Comparison of ENCODE assay signal across 8 cellular contexts in the genomic region with DNA sequence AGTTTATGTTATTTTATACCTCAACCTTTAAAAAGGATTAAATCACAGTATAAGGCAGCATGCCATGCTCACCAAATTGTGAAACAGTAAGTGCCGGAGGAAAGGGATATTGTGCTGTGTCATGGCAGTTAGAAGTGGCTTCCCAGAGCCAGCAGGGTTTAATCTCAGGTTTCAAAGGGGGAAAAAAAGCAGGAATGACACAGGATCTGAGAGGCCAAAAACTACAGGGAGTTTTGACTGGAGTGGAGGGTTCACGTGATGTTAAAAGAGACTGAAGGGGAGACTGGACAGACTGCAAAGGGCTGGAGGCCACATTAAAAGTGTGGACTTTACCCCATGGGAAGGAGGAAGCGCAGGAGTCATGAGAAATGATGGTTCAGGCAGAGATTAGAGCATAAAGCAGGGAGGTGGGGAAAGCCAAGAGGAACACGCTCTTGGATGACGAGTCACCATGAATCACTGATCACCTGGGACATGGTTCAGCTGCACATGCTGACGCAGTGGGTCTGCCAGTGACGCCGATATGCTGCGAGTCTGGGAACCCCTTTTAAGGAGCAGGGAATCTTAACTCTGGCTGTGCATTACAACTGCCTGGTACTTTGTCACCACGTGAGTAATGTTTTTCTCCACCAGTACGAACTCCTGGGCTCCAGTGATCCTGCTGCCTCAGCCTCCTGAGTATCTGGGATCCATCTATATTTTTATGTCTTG. TPM values are rescaled to one million over a fixed set of nuclear protein-coding genes. Genes with fewer than 3 reads are reported as not detected.
DNase-seq lines count a peak whose midpoint lies in the region; ATAC-seq, FAIRE-seq and TF ChIP-seq lines count a peak whose summit lies in the region.

No MANE protein-coding gene starts in this region.

- no peak for TF ChIP-seq POLR2A in spleen (IDR thresholded peaks at IDR 0.05)

- H3K9me3 ChIP-seq in keratinocyte (ENCODE audit: control insufficient read depth, low read depth, low read length) (no peaks in the 10 kb centered on the region), spleen (no peaks in the 10 kb centered on the region)

- peak overlapping the region; percentile 22 for H2AFZ ChIP-seq in keratinocyte (ENCODE audit: control insufficient read depth, low read length)

- TF ChIP-seq CTCF in brain (conservative IDR thresholded peaks at IDR 0.05) (no peak), keratinocyte (optimal IDR thresholded peaks at IDR 0.05 in 1 of 3, IDR thresholded peaks at IDR 0.05 in 1 of 3, conservative IDR thresholded peaks at IDR 0.05 in 1 of 3; ENCODE audit: extremely low read depth in 1 of 3, insufficient read depth in 2 of 3, low read length in 3 of 3) (no peak), spleen (IDR thresholded peaks at IDR 0.05 in 8 of 11, conservative IDR thresholded peaks at IDR 0.05 in 3 of 11) (no peak)

- peaks cover 53% of the 10 kb centered on the region for H3K4me1 ChIP-seq in keratinocyte (ENCODE audit: control insufficient read depth, extremely low read depth, insufficient read depth, low read length)
- H3K4me1 ChIP-seq in spleen: peaks cover 18 to 61% (median 32%) of the 10 kb centered on the region in 6 donors

- H3K4me3 Mint-ChIP-seq in brain: peak overlapping the region; percentile 41 to 72 (median 68)

- peak overlapping the region; percentile 81 for H3K4me2 ChIP-seq in keratinocyte (ENCODE audit: control insufficient read depth, extremely low read depth, insufficient read depth, low read depth, low read length)

- no peaks in the 10 kb centered on the region for H3K27me3 ChIP-seq in keratinocyte (ENCODE audit: control insufficient read depth, extremely low read depth, insufficient read depth, low read length)
- H3K27me3 ChIP-seq in spleen (replicated peaks in 1 of 7): no peaks in the 10 kb centered on the region

- no peaks in the 10 kb centered on the region for H4K20me1 ChIP-seq in keratinocyte (ENCODE audit: control insufficient read depth, extremely low read depth, insufficient read depth, low read length)

- peaks cover 49% of the 10 kb centered on the region for H3K4me1 Mint-ChIP-seq in brain

- 55 to 71% (median 59%) methylated on average over 11 of the region's 11 CpGs for WGBS in spleen, 5 donors

- intact Hi-C loops in spleen (cut with DNase I; ENCODE audit: low total_unique reads): loop anchor here (5.0 kb wide), 1 partner anchor 50 kb away; the partner anchor contains the start of gene MPPE1

- no peaks in the 10 kb centered on the region for H3K27me3 Mint-ChIP-seq in brain

- H3K27ac ChIP-seq in keratinocyte (ENCODE audit: control insufficient read depth, insufficient read depth, low read length) (peak overlapping the region; percentile 96), spleen (peak overlapping the region in 3 of 8 donors; percentile 19 to 55 (median 35))

- peak overlapping the region in 2 of 3 experiments; percentile 30 to 53 for H3K4me3 ChIP-seq in keratinocyte (ENCODE audit: control insufficient read depth in 2 of 3, extremely low read depth in 1 of 3, insufficient read depth in 2 of 3, low read depth in 1 of 3, low read length in 3 of 3)
- H3K4me3 ChIP-seq in spleen: no peak overlapping the region

- peaks cover 0 to 3% (median 0%) of the 10 kb centered on the region in 5 experiments for H3K9me3 Mint-ChIP-seq in brain

- peak; percentile 93 for DNase-seq in AG20443 (ENCODE audit: low spot score)
- DNase-seq in keratinocyte (ENCODE audit: low read depth, low spot score): peak; percentile 94
- DNase-seq in spleen: peak; percentile 36
- no peak for DNase-seq in mesenteric fat pad (ENCODE audit: low spot score)

- dilution Hi-C loops in keratinocyte (cut with MboI; ENCODE audit: extremely low pct_ligation_motif_present, low sequenced_read_pairs): no loop called here

- TF ChIP-seq EP300 in Ishikawa (IDR thresholded peaks at IDR 0.05; ENCODE audit: borderline replicate concordance): peak; percentile 87

- peaks cover 21% of the 10 kb centered on the region for H3K79me2 ChIP-seq in keratinocyte (ENCODE audit: control insufficient read depth, insufficient read depth, low read length)

- ATAC-seq in GM19023 (IDR thresholded peaks at IDR 0.05; ENCODE audit: unreplicated experiment): no peak
- ATAC-seq in HG02870 (IDR thresholded peaks at IDR 0.05; ENCODE audit: unreplicated experiment): no peak

- peaks cover 8% of the 10 kb centered on the region for H3K36me3 Mint-ChIP-seq in brain

- no peaks in the 10 kb centered on the region for H3K9me1 ChIP-seq in keratinocyte (ENCODE audit: control insufficient read depth, extremely low read depth, insufficient read depth, low read length)

- peak; percentile 94 for FAIRE-seq in keratinocyte (lab: Jason Lieb, UNC)

- peak overlapping the region; percentile 79 for H3K9ac ChIP-seq in keratinocyte (ENCODE audit: control insufficient read depth, extremely low read depth, insufficient read depth, low read length)

- TF ChIP-seq RAD21 in Ishikawa (IDR thresholded peaks at IDR 0.05; ENCODE audit: low read depth): no peak

- H3K36me3 ChIP-seq in keratinocyte (ENCODE audit: control insufficient read depth in 2 of 2, extremely low read depth in 1 of 2, insufficient read depth in 2 of 2, low read length in 2 of 2) (peaks cover 1 to 3% of the 10 kb centered on the region in 2 experiments), spleen (peaks cover 0 to 32% (median 3%) of the 10 kb centered on the region in 6 donors)

- H3K27ac Mint-ChIP-seq in brain: peak overlapping the region; percentile 59 to 96 (median 76)

TF ChIP-seq in Ishikawa, 13 proteins besides CTCF, POLR2A, EP300 and RAD21 (continues in another document):
- TF ChIP-seq NFIC (IDR thresholded peaks at IDR 0.05) (peak; percentile 68), TAF1 (IDR thresholded peaks at IDR 0.05; ENCODE audit: low read depth) (peak; percentile 14; the same call in 1 of the 2 replicates), FOXM1 (IDR thresholded peaks at IDR 0.05; ENCODE audit: borderline replicate concordance, low read depth) (peak; percentile 82; the same call in 1 of the 2 replicates), ZBTB7A (IDR thresholded peaks at IDR 0.05; ENCODE audit: low read depth) (no peak), TCF12 (IDR thresholded peaks at IDR 0.05; ENCODE audit: low read depth) (peak; percentile 94), CEBPB (IDR thresholded peaks at IDR 0.05) (peak; percentile 85), CREB1 (IDR thresholded peaks at IDR 0.05; ENCODE audit: low read depth) (peak; percentile 91), EGR1 (IDR thresholded peaks at IDR 0.05) (no peak)
- TF ChIP-seq, protein P1, sequence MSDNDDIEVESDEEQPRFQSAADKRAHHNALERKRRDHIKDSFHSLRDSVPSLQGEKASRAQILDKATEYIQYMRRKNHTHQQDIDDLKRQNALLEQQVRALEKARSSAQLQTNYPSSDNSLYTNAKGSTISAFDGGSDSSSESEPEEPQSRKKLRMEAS (IDR thresholded peaks at IDR 0.05): peak; percentile 47
- TF ChIP-seq, protein P2, sequence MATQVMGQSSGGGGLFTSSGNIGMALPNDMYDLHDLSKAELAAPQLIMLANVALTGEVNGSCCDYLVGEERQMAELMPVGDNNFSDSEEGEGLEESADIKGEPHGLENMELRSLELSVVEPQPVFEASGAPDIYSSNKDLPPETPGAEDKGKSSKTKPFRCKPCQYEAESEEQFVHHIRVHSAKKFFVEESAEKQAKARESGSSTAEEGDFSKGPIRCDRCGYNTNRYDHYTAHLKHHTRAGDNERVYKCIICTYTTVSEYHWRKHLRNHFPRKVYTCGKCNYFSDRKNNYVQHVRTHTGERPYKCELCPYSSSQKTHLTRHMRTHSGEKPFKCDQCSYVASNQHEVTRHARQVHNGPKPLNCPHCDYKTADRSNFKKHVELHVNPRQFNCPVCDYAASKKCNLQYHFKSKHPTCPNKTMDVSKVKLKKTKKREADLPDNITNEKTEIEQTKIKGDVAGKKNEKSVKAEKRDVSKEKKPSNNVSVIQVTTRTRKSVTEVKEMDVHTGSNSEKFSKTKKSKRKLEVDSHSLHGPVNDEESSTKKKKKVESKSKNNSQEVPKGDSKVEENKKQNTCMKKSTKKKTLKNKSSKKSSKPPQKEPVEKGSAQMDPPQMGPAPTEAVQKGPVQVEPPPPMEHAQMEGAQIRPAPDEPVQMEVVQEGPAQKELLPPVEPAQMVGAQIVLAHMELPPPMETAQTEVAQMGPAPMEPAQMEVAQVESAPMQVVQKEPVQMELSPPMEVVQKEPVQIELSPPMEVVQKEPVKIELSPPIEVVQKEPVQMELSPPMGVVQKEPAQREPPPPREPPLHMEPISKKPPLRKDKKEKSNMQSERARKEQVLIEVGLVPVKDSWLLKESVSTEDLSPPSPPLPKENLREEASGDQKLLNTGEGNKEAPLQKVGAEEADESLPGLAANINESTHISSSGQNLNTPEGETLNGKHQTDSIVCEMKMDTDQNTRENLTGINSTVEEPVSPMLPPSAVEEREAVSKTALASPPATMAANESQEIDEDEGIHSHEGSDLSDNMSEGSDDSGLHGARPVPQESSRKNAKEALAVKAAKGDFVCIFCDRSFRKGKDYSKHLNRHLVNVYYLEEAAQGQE (IDR thresholded peaks at IDR 0.05; ENCODE audit: low read depth): no peak

RNA-seq across cellular contexts. Expression of gene CHMP1B, which starts 6.1 kb away (rescaled TPM):
- polyA plus RNA-seq in brain (ENCODE audit: insufficient read depth, low read depth, low replicate concordance): 46.9 TPM
- polyA plus RNA-seq in keratinocyte: 30.7 to 54.7 TPM (median 51.4 TPM) in 3 replicates
- 72.0 TPM for polyA plus RNA-seq in keratinocyte (2011; ENCODE audit: low read depth)
- polyA plus RNA-seq in keratinocyte (2011; cell fraction: cytosol; rRNA removed): 34.0 and 35.9 TPM in 2 replicates
- 91.1 and 111 TPM in 2 replicates for polyA plus RNA-seq in keratinocyte (2011; cell fraction: nucleus; rRNA removed)
- 33.8 and 55.2 TPM in 2 replicates for polyA plus RNA-seq in keratinocyte (2012; ENCODE audit: low replicate concordance)
- 14.3 to 37.4 TPM (median 34.8 TPM) in 3 replicates for polyA minus RNA-seq in keratinocyte
- 31.1 TPM for polyA minus RNA-seq in keratinocyte (2011; cell fraction: cytosol; rRNA and poly(A)+ RNA removed)
- polyA minus RNA-seq in keratinocyte (2011; cell fraction: nucleus; rRNA and poly(A)+ RNA removed): 36.0 and 53.2 TPM in 2 replicates
- total RNA-seq in spleen: 10 to 100 TPM; 34.2 to 58.0 (median 42.0) TPM
- polyA plus RNA-seq in spleen: 10 to 100 TPM; 33.1 to 37.8 (median 36.0) TPM
- total RNA-seq in mesenteric fat pad: 43.9 TPM

RNA-seq across cellular contexts. Expression of gene MPPE1, which starts 50.8 kb away (rescaled TPM):
- 18.3 TPM for polyA plus RNA-seq in brain (ENCODE audit: insufficient read depth, low read depth, low replicate concordance)
- 14.4 to 25.0 TPM (median 21.0 TPM) in 3 replicates for polyA plus RNA-seq in keratinocyte
- polyA plus RNA-seq in keratinocyte (2011; ENCODE audit: low read depth): 34.4 TPM
- 11.2 and 12.1 TPM in 2 replicates for polyA plus RNA-seq in keratinocyte (2011; cell fraction: cytosol; rRNA removed)
- polyA plus RNA-seq in keratinocyte (2011; cell fraction: nucleus; rRNA removed): 37.7 and 41.5 TPM in 2 replicates
- polyA plus RNA-seq in keratinocyte (2012; ENCODE audit: low replicate concordance): 23.3 and 39.4 TPM in 2 replicates
- 8.7 to 15.7 TPM (median 15.1 TPM) in 3 replicates for polyA minus RNA-seq in keratinocyte
- polyA minus RNA-seq in keratinocyte (2011; cell fraction: cytosol; rRNA and poly(A)+ RNA removed): 10.9 TPM
- 17.3 and 35.8 TPM in 2 replicates for polyA minus RNA-seq in keratinocyte (2011; cell fraction: nucleus; rRNA and poly(A)+ RNA removed)
- total RNA-seq in spleen: 10 to 100 TPM; 44.9 to 89.9 (median 57.3) TPM
- polyA plus RNA-seq in spleen: 10 to 100 TPM; 29.7 to 46.6 (median 29.7) TPM
- total RNA-seq in mesenteric fat pad: 30.5 TPM

Comparison
In these comparisons a context has a peak if more than half of its experiments do, and no peak if none do; other contexts are left out.
1. H3K4me3 ChIP-seq: peak in keratinocyte (2 of 3); none in spleen (0 of 8).